Comparison of ENCODE assay signal across 1 cellular context in genomic region chr6:39849764-39850163, GRCh38.
TF ChIP-seq lines count a peak whose summit lies in the region.

No MANE protein-coding gene starts in this region.

TF ChIP-seq in IMR-90, 13 proteins besides CTCF, POLR2A, EP300 and RAD21 (continued from another document):
- TF ChIP-seq ELK1 (IDR thresholded peaks at IDR 0.05; ENCODE audit: borderline replicate concordance, low read depth, low read length) (no peak), USF2 (IDR thresholded peaks at IDR 0.05; ENCODE audit: low read depth, low read length) (peak; percentile 57; the same call in 1 of the 2 replicates)
